ENCODE assay signal across 21 cellular contexts in genomic region chr15:51973775-51974174, GRCh38.
"Had no signal": no experiment of that assay in that cellular context is flagged by ENCODE, and none has a peak within 500 bp of the region (broad histone marks: within the 10 kb centered on the region; RNA-seq: fewer than 3 reads in every experiment).

No MANE protein-coding gene starts in this region.

- DNase-seq: Kasumi-1, MM.1S, NCI-H1092 treated with DMSO at 0.1 percent for 48 hours, NCI-H1436, NCI-H187, NCI-H2029, NCI-H2081 treated with DMSO at 0.1 percent for 48 hours, NCI-H2171, NCI-H226, NCI-H446, NCI-H510A, NCI-H524 treated with DMSO at 0.1 percent for 48 hours, NCI-H69, NCI-H774, RPMI8226, SHP77, SK-N-SH had no signal

- H3K4me3 ChIP-seq: K562 had no signal

- FAIRE-seq: K562, RCC 7860 had no signal

- H3K27ac ChIP-seq: KMS-11 had no signal

- H3K9me3 ChIP-seq: SK-N-SH had no signal

- H3K9ac ChIP-seq: KMS-11, SK-N-SH had no signal

- H3K9me3 Mint-ChIP-seq: IgD-negative memory B cell had no signal

- ATAC-seq: K562 had no signal

- H3K4me2 ChIP-seq: KMS-11, SK-N-SH had no signal
